12 cellular contexts compared by ENCODE assay signal in the genomic region with DNA sequence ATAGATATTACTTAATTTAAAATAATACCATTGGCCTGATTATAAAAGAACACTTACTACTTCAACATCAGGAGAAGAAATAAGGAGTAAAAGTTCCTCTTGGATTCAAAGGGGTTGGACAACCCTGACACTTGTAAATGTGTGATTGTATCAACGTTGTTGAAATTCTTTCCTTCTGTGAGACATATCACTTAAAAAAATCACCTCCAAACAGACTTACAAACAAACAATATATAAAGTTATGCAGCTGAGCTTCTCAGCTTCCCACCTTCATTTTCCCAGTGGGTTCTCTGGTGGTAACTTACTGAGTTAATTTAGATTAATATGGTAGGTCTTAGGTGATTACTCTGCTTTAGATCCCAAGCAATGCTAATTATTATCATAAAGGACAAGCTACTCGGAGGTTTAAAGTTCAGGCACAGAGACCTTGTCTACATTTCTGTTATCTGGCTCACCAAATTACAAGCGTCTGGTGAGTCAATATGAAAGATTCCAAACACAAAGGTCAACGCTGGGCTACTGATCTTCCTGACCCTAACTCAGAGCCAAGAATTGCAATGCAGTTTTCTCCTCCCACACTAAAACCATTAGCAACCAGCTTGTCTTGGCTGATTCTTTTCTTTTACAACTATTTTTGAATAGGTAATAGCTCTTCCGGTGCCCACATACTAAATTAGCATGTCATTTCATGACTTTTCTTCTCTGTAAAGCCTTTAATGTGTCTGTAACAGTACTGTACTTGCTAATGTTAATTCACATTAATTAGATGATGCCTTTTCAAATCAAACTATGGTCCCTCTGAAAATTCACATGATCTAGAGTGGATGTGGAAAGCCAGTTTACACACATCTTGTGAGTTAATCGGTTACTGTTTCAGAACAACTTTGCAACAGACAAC.
A peak's percentile ranks its signal among the peaks of the same experiment; 100 is the strongest.
DNase-seq lines count a peak whose midpoint lies in the region; ATAC-seq and TF ChIP-seq lines count a peak whose summit lies in the region.
"Had no signal": no experiment of that assay in that cellular context is flagged by ENCODE, and none has a peak within 500 bp of the region (broad histone marks: within the 10 kb centered on the region; RNA-seq: fewer than 3 reads in every experiment).

No MANE protein-coding gene starts in this region.

- H3K4me3 Mint-ChIP-seq in chondrocyte (ENCODE audit: unreplicated experiment) (no peak overlapping the region), mesothelial cell of epicardium (no peak overlapping the region), glutamatergic neuron (ENCODE audit: unreplicated experiment) (no peak overlapping the region)

- DNase-seq in AG20443 (ENCODE audit: low spot score) (peak; percentile 70), MG63 (peak; percentile 88), chondrocyte (ENCODE audit: low spot score) (no peak), mesothelial cell of epicardium (ENCODE audit: low spot score in 2 of 2, unreplicated experiment in 2 of 2) (no peak), glutamatergic neuron (no peak), NCI-H2227 treated with DMSO at 0.1 percent for 48 hours (lab: John Stamatoyannopoulos, UW) (no peak)
- DNase-seq: C1 segment of cervical spinal cord, dorsolateral prefrontal cortex, MV-4-11, ovary had no signal

- H3K27me3 Mint-ChIP-seq in chondrocyte (ENCODE audit: low read depth) (no peaks in the 10 kb centered on the region), mesothelial cell of epicardium (ENCODE audit: low read depth) (no peaks in the 10 kb centered on the region), glutamatergic neuron (ENCODE audit: unreplicated experiment) (no peaks in the 10 kb centered on the region)

- TF ChIP-seq CTCF in chondrocyte (IDR thresholded peaks at IDR 0.05) (no peak), mesothelial cell of epicardium (IDR thresholded peaks at IDR 0.05; ENCODE audit: unreplicated experiment) (no peak), glutamatergic neuron (IDR thresholded peaks at IDR 0.05; ENCODE audit: partially characterized antibody, unreplicated experiment) (no peak)

- H3K36me3 Mint-ChIP-seq in chondrocyte (ENCODE audit: low read depth) (peaks cover 2% of the 10 kb centered on the region), mesothelial cell of epicardium (no peaks in the 10 kb centered on the region), glutamatergic neuron (ENCODE audit: unreplicated experiment) (no peaks in the 10 kb centered on the region)

- no peaks in the 10 kb centered on the region for H3K9me3 ChIP-seq in MG63
- H3K9me3 ChIP-seq: ovary had no signal

- no peak overlapping the region for H3K4me3 ChIP-seq in MG63
- H3K4me3 ChIP-seq: dorsolateral prefrontal cortex, ovary had no signal

- peaks cover 52% of the 10 kb centered on the region for H3K4me1 Mint-ChIP-seq in chondrocyte (ENCODE audit: low read depth)
- H3K4me1 Mint-ChIP-seq in mesothelial cell of epicardium = peaks cover 56% of the 10 kb centered on the region
- H3K4me1 Mint-ChIP-seq in glutamatergic neuron (ENCODE audit: low read depth, unreplicated experiment) = peaks cover 5% of the 10 kb centered on the region

- peak overlapping the region; percentile 1 for H3K27ac Mint-ChIP-seq in chondrocyte (ENCODE audit: unreplicated experiment)
- H3K27ac Mint-ChIP-seq in mesothelial cell of epicardium = peak overlapping the region; percentile 67
- no peak overlapping the region for H3K27ac Mint-ChIP-seq in glutamatergic neuron (ENCODE audit: unreplicated experiment)

- H3K27me3 ChIP-seq in MG63 = no peaks in the 10 kb centered on the region
- H3K27me3 ChIP-seq: dorsolateral prefrontal cortex, ovary had no signal

- peaks cover 11% of the 10 kb centered on the region for H3K36me3 ChIP-seq in MG63
- H3K36me3 ChIP-seq: ovary had no signal

- ATAC-seq in GM21528 (IDR thresholded peaks at IDR 0.05; ENCODE audit: low FRiP score, unreplicated experiment) = no peak
- ATAC-seq in HG03045 (IDR thresholded peaks at IDR 0.05; ENCODE audit: unreplicated experiment) = no peak

- H3K9me3 Mint-ChIP-seq in chondrocyte (ENCODE audit: low read depth) (no peaks in the 10 kb centered on the region), mesothelial cell of epicardium (no peaks in the 10 kb centered on the region), glutamatergic neuron (ENCODE audit: unreplicated experiment) (peaks cover 1% of the 10 kb centered on the region)

Comparison
In these comparisons a context has a peak if more than half of its experiments do, and no peak if none do; other contexts are left out.
1. DNase-seq: peak in AG20443 (single experiment) and MG63 (single experiment); none in chondrocyte (single experiment), mesothelial cell of epicardium (0 of 2), glutamatergic neuron (single experiment) and NCI-H2227 treated with DMSO at 0.1 percent for 48 hours (single experiment).